Comparison of ENCODE assay signal across 8 cellular contexts in genomic region chr3:111616417-111617105, GRCh38. TPM values are rescaled to one million over a fixed set of nuclear protein-coding genes. Genes with fewer than 3 reads are reported as not detected.
A peak's percentile ranks its signal among the peaks of the same experiment; 100 is the strongest.
DNase-seq lines count a peak whose midpoint lies in the region; ATAC-seq lines count a peak whose summit lies in the region.

No MANE protein-coding gene starts in this region.

- H3K27me3 Mint-ChIP-seq in stimulated activated naive B cell treated with anti-CD40 and anti-IgM and Interleukin-4, amounts not matched to agents 10 μg/mL and 1 μg/mL and 100 μg/mL, for 72 hours: no peaks in the 10 kb centered on the region

- peaks cover 35 to 70% of the 10 kb centered on the region in 2 donors for H3K4me1 Mint-ChIP-seq in stimulated activated naive B cell treated with anti-CD40 and anti-IgM and Interleukin-4, amounts not matched to agents 10 μg/mL and 1 μg/mL and 100 μg/mL, for 72 hours

- ATAC-seq in GM18907 (IDR thresholded peaks at IDR 0.05; ENCODE audit: unreplicated experiment) (peak; percentile 92), HG03039 (IDR thresholded peaks at IDR 0.05; ENCODE audit: unreplicated experiment) (peak; percentile 75), Right ventricle myocardium superior (ENCODE audit: poor library complexity) (no peak)
- peak; percentile 74 to 77 for ATAC-seq in stimulated activated naive B cell treated with anti-CD40 and anti-IgM and Interleukin-4, amounts not matched to agents 10 μg/mL and 1 μg/mL and 100 μg/mL, for 72 hours (replicated peaks)

- peak overlapping the region; percentile 15 to 46 for H3K4me3 Mint-ChIP-seq in stimulated activated naive B cell treated with anti-CD40 and anti-IgM and Interleukin-4, amounts not matched to agents 10 μg/mL and 1 μg/mL and 100 μg/mL, for 72 hours

- peak overlapping the region; percentile 66 for H3K27ac ChIP-seq in effector memory CD4-positive, alpha-beta T cell (ENCODE audit: insufficient read depth, low read length, poor library complexity, severe bottlenecking)

- no peak overlapping the region for H3K4me3 ChIP-seq in effector memory CD4-positive, alpha-beta T cell (ENCODE audit: insufficient read depth, low read depth, low read length, poor library complexity, severe bottlenecking)

- H3K4me1 ChIP-seq in effector memory CD4-positive, alpha-beta T cell (ENCODE audit: control insufficient read depth, insufficient read depth, low read length, poor library complexity, severe bottlenecking): peaks cover 24% of the 10 kb centered on the region

- peak; percentile 48 for DNase-seq in UCSD-AML1 (lab: John Stamatoyannopoulos, UW; ENCODE audit: unreplicated experiment)
- peak; percentile 27 to 60 (median 42) for DNase-seq in effector memory CD4-positive, alpha-beta T cell
- peak; percentile 62 for DNase-seq in stimulated activated naive B cell treated with anti-CD40 and anti-IgM and Interleukin-4, amounts not matched to agents 10 μg/mL and 1 μg/mL and 100 μg/mL, for 72 hours
- no peak for DNase-seq in Right ventricle myocardium superior
- DNase-seq in NCI-H1105 treated with DMSO at 0.1 percent for 48 hours (lab: John Stamatoyannopoulos, UW): no peak
- no peak for DNase-seq in NCI-H748 treated with DMSO at 0.1 percent for 48 hours (lab: John Stamatoyannopoulos, UW)

- H3K36me3 ChIP-seq in effector memory CD4-positive, alpha-beta T cell (ENCODE audit: control insufficient read depth, insufficient read depth, low read length): peaks cover 7% of the 10 kb centered on the region

- H3K27me3 ChIP-seq in effector memory CD4-positive, alpha-beta T cell (replicated peaks; ENCODE audit: control insufficient read depth, insufficient read depth, low read length, poor library complexity, severe bottlenecking): no peaks in the 10 kb centered on the region

- H3K9me3 ChIP-seq in effector memory CD4-positive, alpha-beta T cell (ENCODE audit: control insufficient read depth, low read length): no peaks in the 10 kb centered on the region

- H3K9me3 Mint-ChIP-seq in stimulated activated naive B cell treated with anti-CD40 and anti-IgM and Interleukin-4, amounts not matched to agents 10 μg/mL and 1 μg/mL and 100 μg/mL, for 72 hours: peaks cover 3% of the 10 kb centered on the region in 2 donors

- H3K27ac Mint-ChIP-seq in stimulated activated naive B cell treated with anti-CD40 and anti-IgM and Interleukin-4, amounts not matched to agents 10 μg/mL and 1 μg/mL and 100 μg/mL, for 72 hours: peak overlapping the region; percentile 86

- peaks cover 16 to 20% of the 10 kb centered on the region in 2 donors for H3K36me3 Mint-ChIP-seq in stimulated activated naive B cell treated with anti-CD40 and anti-IgM and Interleukin-4, amounts not matched to agents 10 μg/mL and 1 μg/mL and 100 μg/mL, for 72 hours

- intact Hi-C loops in Right ventricle myocardium superior (cut with DNase I): no loop called here

RNA-seq across cellular contexts. Expression of gene ZBED2, which starts 21.4 kb away (rescaled TPM):
- total RNA-seq in Right ventricle myocardium superior: not detected

RNA-seq across cellular contexts. Expression of gene PLCXD2, which starts 57.9 kb away (rescaled TPM):
- total RNA-seq in Right ventricle myocardium superior: 3.4 TPM

Comparison
In these comparisons a context has a peak if more than half of its experiments do, and no peak if none do; other contexts are left out.
1. DNase-seq: peak in UCSD-AML1 (single experiment), effector memory CD4-positive, alpha-beta T cell (3 of 3) and stimulated activated naive B cell treated with anti-CD40 and anti-IgM and Interleukin-4, amounts not matched to agents 10 μg/mL and 1 μg/mL and 100 μg/mL, for 72 hours (single experiment); none in Right ventricle myocardium superior (single experiment), NCI-H1105 treated with DMSO at 0.1 percent for 48 hours (single experiment) and NCI-H748 treated with DMSO at 0.1 percent for 48 hours (single experiment).